8 cellular contexts compared by ENCODE assay signal in the genomic region with DNA sequence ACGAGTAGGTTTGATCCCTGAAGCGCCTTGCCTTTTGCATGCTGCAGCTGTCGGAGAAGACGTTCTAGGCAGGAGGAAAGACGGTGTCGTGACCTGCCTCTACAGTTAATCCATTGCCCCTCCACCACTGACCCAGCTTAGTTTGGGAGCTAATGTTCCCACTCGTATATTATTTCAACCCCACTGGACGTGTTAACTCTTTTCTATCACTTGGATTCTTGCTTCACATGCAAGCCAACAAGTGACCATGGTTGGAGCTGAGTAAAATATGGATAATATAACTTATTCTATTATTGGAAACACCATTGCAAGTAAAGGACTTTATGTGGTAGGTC. TPM values are rescaled to one million over a fixed set of nuclear protein-coding genes. Genes with fewer than 3 reads are reported as not detected.
DNase-seq lines count a peak whose midpoint lies in the region; ATAC-seq and FAIRE-seq lines count a peak whose summit lies in the region.

No MANE protein-coding gene starts in this region.

- no peaks in the 10 kb centered on the region for H3K36me3 ChIP-seq in muscle layer of colon (ENCODE audit: insufficient read depth, low read length)

- intact Hi-C loops in left colon (cut with DNase I, micrococcal nuclease), result no loop called here

- no peaks in the 10 kb centered on the region for H3K9me3 Mint-ChIP-seq in stimulated activated naive CD8-positive, alpha-beta T cell treated with anti-CD3 and anti-CD28 coated beads, Interleukin-15, Interleukin-2, amounts not matched to agents 100 ng/mL and 50 ng/mL, for 24 hours
- H3K9me3 Mint-ChIP-seq in central memory CD8-positive, alpha-beta T cell, result no peaks in the 10 kb centered on the region

- H3K27ac Mint-ChIP-seq in stimulated activated naive CD8-positive, alpha-beta T cell treated with anti-CD3 and anti-CD28 coated beads, Interleukin-15, Interleukin-2, amounts not matched to agents 100 ng/mL and 50 ng/mL, for 24 hours, result peak overlapping the region; percentile 97
- peak overlapping the region; percentile 95 for H3K27ac Mint-ChIP-seq in central memory CD8-positive, alpha-beta T cell (ENCODE audit: low read depth)

- peak overlapping the region; percentile 97 for H3K27ac ChIP-seq in muscle layer of colon (ENCODE audit: low read depth, low read length)

- peak overlapping the region; percentile 94 to 99 for H3K4me3 ChIP-seq in muscle layer of colon (ENCODE audit: low read depth in 1 of 2, low read length in 2 of 2)

- peak overlapping the region; percentile 85 for H3K9ac ChIP-seq in muscle layer of colon (ENCODE audit: low read length)

- H3K36me3 Mint-ChIP-seq in stimulated activated naive CD8-positive, alpha-beta T cell treated with anti-CD3 and anti-CD28 coated beads, Interleukin-15, Interleukin-2, amounts not matched to agents 100 ng/mL and 50 ng/mL, for 24 hours (ENCODE audit: low read depth), result peaks cover 4% of the 10 kb centered on the region
- peaks cover 9% of the 10 kb centered on the region for H3K36me3 Mint-ChIP-seq in central memory CD8-positive, alpha-beta T cell (ENCODE audit: insufficient read depth)

- ATAC-seq in stimulated activated naive CD8-positive, alpha-beta T cell treated with anti-CD3 and anti-CD28 coated beads, Interleukin-15, Interleukin-2, amounts not matched to agents 100 U/mL and 50 U/mL, for 24 hours, result no peak
- no peak for ATAC-seq in central memory CD8-positive, alpha-beta T cell (replicated peaks; ENCODE audit: extremely low read depth, poor library complexity, severe bottlenecking)
- no peak for ATAC-seq in GM19324 (IDR thresholded peaks at IDR 0.05; ENCODE audit: low FRiP score, unreplicated experiment)
- no peak for ATAC-seq in left colon

- H3K4me1 ChIP-seq in muscle layer of colon (ENCODE audit: insufficient read depth, low read length), result peaks cover 20% of the 10 kb centered on the region

- no peaks in the 10 kb centered on the region for H3K9me3 ChIP-seq in muscle layer of colon (ENCODE audit: low read length)

- DNase-seq in stimulated activated naive CD8-positive, alpha-beta T cell treated with anti-CD3 and anti-CD28 coated beads, Interleukin-15, Interleukin-2, amounts not matched to agents 100 U/mL and 50 U/mL, for 24 hours, result no peak
- DNase-seq in central memory CD8-positive, alpha-beta T cell (ENCODE audit: low spot score in 2 of 2), result no peak
- DNase-seq in left colon (no peak), RCC 7860 (ENCODE audit: low spot score) (no peak)
- DNase-seq in stimulated activated CD4-positive, alpha-beta T cell treated with anti-CD3 and anti-CD28 coated beads, Interleukin-12 subunit alpha, Interleukin-12 subunit beta, amount 100 ng/mL, for 4 hours, result no peak

- FAIRE-seq in RCC 7860 (lab: Jason Lieb, UNC), result no peak

- peak overlapping the region; percentile 97 for H3K4me3 Mint-ChIP-seq in stimulated activated naive CD8-positive, alpha-beta T cell treated with anti-CD3 and anti-CD28 coated beads, Interleukin-15, Interleukin-2, amounts not matched to agents 100 ng/mL and 50 ng/mL, for 24 hours
- peak overlapping the region; percentile 94 for H3K4me3 Mint-ChIP-seq in central memory CD8-positive, alpha-beta T cell

- no peaks in the 10 kb centered on the region for H3K27me3 ChIP-seq in muscle layer of colon (ENCODE audit: control insufficient read depth in 1 of 2, insufficient read depth in 2 of 2, low read length in 2 of 2)

- H3K27me3 Mint-ChIP-seq in stimulated activated naive CD8-positive, alpha-beta T cell treated with anti-CD3 and anti-CD28 coated beads, Interleukin-15, Interleukin-2, amounts not matched to agents 100 ng/mL and 50 ng/mL, for 24 hours, result no peaks in the 10 kb centered on the region
- no peaks in the 10 kb centered on the region for H3K27me3 Mint-ChIP-seq in central memory CD8-positive, alpha-beta T cell

- peaks cover 71% of the 10 kb centered on the region for H3K4me1 Mint-ChIP-seq in stimulated activated naive CD8-positive, alpha-beta T cell treated with anti-CD3 and anti-CD28 coated beads, Interleukin-15, Interleukin-2, amounts not matched to agents 100 ng/mL and 50 ng/mL, for 24 hours (ENCODE audit: low read depth)
- peaks cover 38% of the 10 kb centered on the region for H3K4me1 Mint-ChIP-seq in central memory CD8-positive, alpha-beta T cell

RNA-seq across cellular contexts. Expression of a gene that starts 0.7 kb away (rescaled TPM):
- total RNA-seq in left colon, result 100 to 1,000 TPM; 208 to 215 TPM

RNA-seq across cellular contexts. Expression of a gene that starts 14.5 kb away (rescaled TPM):
- total RNA-seq in left colon, result 10 to 100 TPM in 1 of 2 donors, 1 to 10 TPM in 1; 4.9 to 14.3 TPM
